Comparison of ENCODE assay signal across 8 cellular contexts in the genomic region with DNA sequence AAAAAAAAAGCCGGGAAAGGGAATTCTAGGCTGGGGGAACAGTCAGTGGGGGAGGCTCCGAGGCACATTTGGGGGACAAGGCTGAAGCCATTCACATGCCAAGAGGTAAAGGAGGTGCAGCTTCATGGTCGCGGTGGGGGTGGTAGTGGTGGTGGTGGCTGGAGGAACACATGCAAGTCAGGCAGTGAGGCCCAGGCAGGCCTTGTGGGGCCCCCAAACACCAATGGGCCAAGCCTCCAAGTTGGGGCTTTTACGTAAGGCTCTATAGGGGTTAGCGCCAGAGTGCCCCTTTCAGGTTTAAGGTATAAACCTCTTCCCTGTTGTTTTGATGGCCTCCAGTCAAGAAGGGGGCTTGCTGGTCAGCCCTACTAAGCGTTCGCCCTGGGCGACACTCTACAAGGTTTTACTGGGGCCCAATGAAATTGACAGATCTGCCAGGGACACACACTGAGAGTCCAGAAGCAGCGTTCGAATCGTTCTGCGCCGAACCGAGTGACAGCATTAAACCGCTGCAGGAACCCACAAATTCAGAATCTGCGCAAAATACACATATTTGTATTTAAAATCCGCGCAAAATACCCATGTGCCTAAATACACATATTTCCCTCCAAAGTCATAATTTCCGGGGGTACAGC. TPM values are rescaled to one million over a fixed set of nuclear protein-coding genes. Genes with fewer than 3 reads are reported as not detected.
DNase-seq lines count a peak whose midpoint lies in the region; ATAC-seq and TF ChIP-seq lines count a peak whose summit lies in the region.

No MANE protein-coding gene starts in this region.

- H4K91ac ChIP-seq in neuronal stem cell (ENCODE audit: low read depth, low read length, poor library complexity) = no peak overlapping the region

- no peak overlapping the region for H4K8ac ChIP-seq in neuronal stem cell (ENCODE audit: low read depth, low read length)

- H3K9ac ChIP-seq in neuronal stem cell (ENCODE audit: low read depth, low read length, poor library complexity) = peak overlapping the region; percentile 99

- no peak overlapping the region for H2BK12ac ChIP-seq in neuronal stem cell (ENCODE audit: low read length)

- no peaks in the 10 kb centered on the region for H3K27me3 Mint-ChIP-seq in CD4-positive, alpha-beta T cell
- H3K27me3 Mint-ChIP-seq in endothelial cell (ENCODE audit: unreplicated experiment) = peaks cover 11% of the 10 kb centered on the region

- CTCF ChIA-PET in CD4-positive, alpha-beta T cell (lab: Charles Lee) = interaction anchor here (1.1 to 4.2 kb wide), 14 partner anchors 8 to 266 kb away, joined by 3 to 59 read pairs (median 5); partner anchors contain the start of genes CDC25B, CENPB and SPEF1
- CTCF ChIA-PET in OCI-LY7 (lab: Charles Lee; ENCODE audit: unreplicated experiment) = interaction anchor here (1.0 to 2.5 kb wide), 3 partner anchors 17 to 33 kb away, joined by 3 to 9 read pairs (median 4); partner anchors contain the start of gene CENPB
- CTCF ChIA-PET in HEK293T (lab: Yijun Ruan, JAX) = interaction anchor here (0.7 to 1.9 kb wide), 6 partner anchors 14 to 78 kb away, joined by 3 to 9 read pairs (median 4); partner anchors contain the start of genes CDC25B and CENPB

- H3K18ac ChIP-seq in neuronal stem cell (ENCODE audit: low read length) = peak overlapping the region; percentile 1

- no peaks in the 10 kb centered on the region for H3K9me2 ChIP-seq in OCI-LY7 (ENCODE audit: insufficient read depth, low read length)

- DNase-seq in CD4-positive, alpha-beta T cell = no peak
- DNase-seq in OCI-LY7 (ENCODE audit: low spot score) = peak; percentile 47
- no peak for DNase-seq in endothelial cell (ENCODE audit: low spot score)
- DNase-seq in neuronal stem cell (ENCODE audit: low spot score) = no peak
- DNase-seq in hepatic stellate cell (ENCODE audit: low spot score) = no peak
- no peak for DNase-seq in HEK293T (ENCODE audit: extremely low spot score)
- no peak for DNase-seq in DMS 273 treated with DMSO at 0.1 percent for 48 hours (lab: John Stamatoyannopoulos, UW)

- TF ChIP-seq CTCF in CD4-positive, alpha-beta T cell (IDR thresholded peaks at IDR 0.05) = no peak
- TF ChIP-seq CTCF in OCI-LY7 (conservative IDR thresholded peaks at IDR 0.05; ENCODE audit: low read length) (no peak), endothelial cell (IDR thresholded peaks at IDR 0.05; ENCODE audit: unreplicated experiment) (no peak)

- H3K4me3 ChIP-seq in OCI-LY7 (ENCODE audit: low read depth, low read length, poor library complexity, severe bottlenecking) (peak overlapping the region; percentile 91), neuronal stem cell (ENCODE audit: low read length in 2 of 2) (peak overlapping the region; percentile 94 to 99)

- WGBS in neuronal stem cell (ENCODE audit: extremely low coverage in 2 of 2, insufficient read length in 2 of 2, insufficient replicate concordance in 1 of 2), 2 donors = no CpG with 5 or more reads among the region's 20 CpGs

- H3K9me3 ChIP-seq in CD4-positive, alpha-beta T cell (ENCODE audit: control insufficient read depth, low read length) = no peaks in the 10 kb centered on the region
- H3K9me3 ChIP-seq in OCI-LY7 (ENCODE audit: low read length) (no peaks in the 10 kb centered on the region), neuronal stem cell (replicated peaks in 1 of 2; ENCODE audit: control insufficient read depth in 2 of 2, insufficient read depth in 1 of 2, low read depth in 1 of 2, low read length in 2 of 2) (no peaks in the 10 kb centered on the region)

- BruUV-seq in OCI-LY7 (replicated peaks; lab: Mats Ljungman, UMichigan) = no TSS peak

- H3K4me1 Mint-ChIP-seq in CD4-positive, alpha-beta T cell (ENCODE audit: low read depth) = peaks cover 52% of the 10 kb centered on the region
- peaks cover 18% of the 10 kb centered on the region for H3K4me1 Mint-ChIP-seq in endothelial cell (ENCODE audit: unreplicated experiment)

- H3K27ac ChIP-seq in CD4-positive, alpha-beta T cell (ENCODE audit: low read depth, low read length) = peak overlapping the region; percentile 93
- H3K27ac ChIP-seq in OCI-LY7 (ENCODE audit: low read depth, low read length, poor library complexity, severe bottlenecking) (peak overlapping the region; percentile 70), neuronal stem cell (replicated peaks; ENCODE audit: low read length) (peak overlapping the region; percentile 96)

- peak overlapping the region; percentile 100 for H3K23ac ChIP-seq in neuronal stem cell (ENCODE audit: low read depth, low read length, poor library complexity)

- intact Hi-C loops in CD4-positive, alpha-beta T cell (cut with DNase I, micrococcal nuclease) = loop anchor here (1.0 to 5.0 kb wide), 7 partner anchors 8 to 69 kb away; partner anchors contain the start of genes CENPB (in 1 of the 2) and PANK2 (in 1 of the 2)
- intact Hi-C loops in OCI-LY7 (cut with micrococcal nuclease; ENCODE audit: unreplicated experiment) = loop anchor here (1.0 kb wide), 3 partner anchors 23 to 32 kb away; partner anchors contain the start of genes CDC25B and MAVS

- H3K79me1 ChIP-seq in neuronal stem cell (ENCODE audit: low read depth, low read length) = peaks cover 3% of the 10 kb centered on the region

- H3K79me2 ChIP-seq in OCI-LY7 (ENCODE audit: insufficient read depth, low read depth, low read length) = peaks cover 9% of the 10 kb centered on the region; the same call in 1 of the 2 replicates

- peaks cover 37% of the 10 kb centered on the region for H3K4me1 ChIP-seq in OCI-LY7 (ENCODE audit: insufficient read depth, low read length, poor library complexity, severe bottlenecking)
- H3K4me1 ChIP-seq in neuronal stem cell (ENCODE audit: control insufficient read depth in 2 of 2, insufficient read depth in 1 of 2, low read depth in 1 of 2, low read length in 2 of 2) = peaks cover 7 to 11% of the 10 kb centered on the region in 2 donors

- no peaks in the 10 kb centered on the region for H3K9me3 Mint-ChIP-seq in CD4-positive, alpha-beta T cell
- H3K9me3 Mint-ChIP-seq in endothelial cell (ENCODE audit: unreplicated experiment) = no peaks in the 10 kb centered on the region

- no peaks in the 10 kb centered on the region for H4K20me1 ChIP-seq in OCI-LY7 (ENCODE audit: insufficient read depth, low read length)

- no peak overlapping the region for H3K4ac ChIP-seq in neuronal stem cell (ENCODE audit: low read length)

- H3K36me3 Mint-ChIP-seq in CD4-positive, alpha-beta T cell (ENCODE audit: low read depth) = peaks cover 29% of the 10 kb centered on the region
- peaks cover 4% of the 10 kb centered on the region for H3K36me3 Mint-ChIP-seq in endothelial cell (ENCODE audit: low read depth, unreplicated experiment)

- H3K27me3 ChIP-seq in CD4-positive, alpha-beta T cell (ENCODE audit: control insufficient read depth, insufficient read depth, low read length) = no peaks in the 10 kb centered on the region
- no peaks in the 10 kb centered on the region for H3K27me3 ChIP-seq in neuronal stem cell (ENCODE audit: control insufficient read depth in 3 of 3, insufficient read depth in 3 of 3, low read depth in 1 of 3, low read length in 3 of 3)

- H2BK120ac ChIP-seq in neuronal stem cell (ENCODE audit: low read depth, low read length) = no peak overlapping the region

- H2BK15ac ChIP-seq in neuronal stem cell (ENCODE audit: low read length) = no peak overlapping the region

- peak overlapping the region; percentile 99 for H3K27ac Mint-ChIP-seq in CD4-positive, alpha-beta T cell
- H3K27ac Mint-ChIP-seq in endothelial cell (ENCODE audit: unreplicated experiment) = peak overlapping the region; percentile 74

- H3K14ac ChIP-seq in neuronal stem cell (ENCODE audit: low read length) = no peak overlapping the region

- peak overlapping the region; percentile 99 for H3K4me2 ChIP-seq in OCI-LY7 (ENCODE audit: low read length)
- peak overlapping the region; percentile 60 for H3K4me2 ChIP-seq in neuronal stem cell (ENCODE audit: insufficient read depth, low read length, poor library complexity, severe bottlenecking)

- H2AK5ac ChIP-seq in neuronal stem cell (ENCODE audit: low read depth, low read length) = peak overlapping the region; percentile 67

- peak overlapping the region; percentile 78 for H3K4me3 Mint-ChIP-seq in CD4-positive, alpha-beta T cell
- peak overlapping the region; percentile 77 for H3K4me3 Mint-ChIP-seq in endothelial cell (ENCODE audit: unreplicated experiment)

- H2AFZ ChIP-seq in OCI-LY7 (ENCODE audit: low read length) (peak overlapping the region; percentile 94; the same call in 1 of the 2 replicates), neuronal stem cell (ENCODE audit: low read length) (peak overlapping the region; percentile 100)

- POLR2A ChIA-PET in CD4-positive, alpha-beta T cell (lab: Charles Lee) = interaction anchor here (1.1 to 4.5 kb wide), 12 partner anchors 8 to 266 kb away, joined by 3 to 75 read pairs (median 14); partner anchors contain the start of genes ADISSP, CDC25B, CENPB and SPEF1
- POLR2A ChIA-PET in OCI-LY7 (lab: Charles Lee) (interaction anchor here (0.6 to 2.5 kb wide), 7 partner anchors 19 to 664 kb away, joined by 3 to 16 read pairs (median 4); partner anchors contain the start of genes ADISSP and CENPB), HEK293T (lab: Yijun Ruan, JAX) (interaction anchor here (0.7 to 3.9 kb wide), 13 partner anchors 10 to 228 kb away, joined by 3 to 47 read pairs (median 8); partner anchors contain the start of genes ADISSP, CDC25B, CENPB and SPEF1)

- ATAC-seq in CD4-positive, alpha-beta T cell (ENCODE audit: poor library complexity) = no peak
- no peak for ATAC-seq in HG03521 (IDR thresholded peaks at IDR 0.05; ENCODE audit: unreplicated experiment)

- H3K36me3 ChIP-seq in OCI-LY7 (ENCODE audit: insufficient read depth, low read length) (peaks cover 13% of the 10 kb centered on the region; the same call in 1 of the 2 replicates), neuronal stem cell (replicated peaks in 1 of 2; ENCODE audit: control insufficient read depth in 2 of 2, insufficient read depth in 2 of 2, low read length in 2 of 2) (peaks cover 6 to 24% of the 10 kb centered on the region in 2 donors)

- H2BK5ac ChIP-seq in neuronal stem cell (ENCODE audit: low read length) = no peak overlapping the region

RNA-seq across cellular contexts. Expression of gene AP5S1, which starts 0.8 kb away (rescaled TPM):
- 1 to 10 TPM; 6.0 TPM for total RNA-seq in CD4-positive, alpha-beta T cell
- total RNA-seq in OCI-LY7 (2014; rRNA removed; shearing (Covaris generic)) = 6.2 and 9.8 TPM in 2 replicates
- total RNA-seq in OCI-LY7 (2022) (9.9 and 12.1 TPM in 2 replicates), endothelial cell (ENCODE audit: unreplicated experiment) (9.9 TPM)
- 1.3 TPM for polyA plus RNA-seq in neuronal stem cell (2013, experiment 1 of 2)
- 1.3 TPM for polyA plus RNA-seq in neuronal stem cell (2013, experiment 2 of 2)

RNA-seq across cellular contexts. Expression of gene CDC25B, which starts 23.4 kb away (rescaled TPM):
- 100 to 1,000 TPM; 144 TPM for total RNA-seq in CD4-positive, alpha-beta T cell
- total RNA-seq in OCI-LY7 (2014; rRNA removed; shearing (Covaris generic)) = 86.1 and 89.2 TPM in 2 replicates
- 119 and 147 TPM in 2 replicates for total RNA-seq in OCI-LY7 (2022)
- total RNA-seq in endothelial cell (ENCODE audit: unreplicated experiment) = 10.4 TPM
- 31.6 TPM for polyA plus RNA-seq in neuronal stem cell (2013, experiment 1 of 2)
- polyA plus RNA-seq in neuronal stem cell (2013, experiment 2 of 2) = 31.4 TPM

RNA-seq across cellular contexts. Expression of gene MAVS, which starts 27.1 kb away (rescaled TPM):
- 10 to 100 TPM; 13.6 to 14.7 TPM for total RNA-seq in CD4-positive, alpha-beta T cell
- 15.3 and 19.8 TPM in 2 replicates for total RNA-seq in OCI-LY7 (2014; rRNA removed; shearing (Covaris generic))
- total RNA-seq in OCI-LY7 (2022) (35.5 and 37.2 TPM in 2 replicates), endothelial cell (ENCODE audit: unreplicated experiment) (111 TPM)
- 11.2 TPM for polyA plus RNA-seq in neuronal stem cell (2013, experiment 1 of 2)
- 11.6 TPM for polyA plus RNA-seq in neuronal stem cell (2013, experiment 2 of 2)

RNA-seq across cellular contexts. Expression of gene CENPB, which starts 33.0 kb away (rescaled TPM):
- total RNA-seq in CD4-positive, alpha-beta T cell = 10 to 100 TPM; 25.1 to 25.3 TPM
- total RNA-seq in OCI-LY7 (2014; rRNA removed; shearing (Covaris generic)) = 32.5 and 39.1 TPM in 2 replicates
- total RNA-seq in OCI-LY7 (2022) (31.2 and 34.8 TPM in 2 replicates), endothelial cell (ENCODE audit: unreplicated experiment) (57.9 TPM)
- polyA plus RNA-seq in neuronal stem cell (2013, experiment 1 of 2) = 21.7 TPM
- polyA plus RNA-seq in neuronal stem cell (2013, experiment 2 of 2) = 21.0 TPM

RNA-seq across cellular contexts. Expression of gene SPEF1, which starts 38.3 kb away (rescaled TPM):
- not detected for total RNA-seq in CD4-positive, alpha-beta T cell
- 0.09 and 0.10 TPM in 2 replicates for total RNA-seq in OCI-LY7 (2014; rRNA removed; shearing (Covaris generic))
- total RNA-seq in OCI-LY7 (2022) (0.27 TPM in 1 of 2 replicates, not detected in the other), endothelial cell (ENCODE audit: unreplicated experiment) (0.23 TPM)
- 0.13 TPM for polyA plus RNA-seq in neuronal stem cell (2013, experiment 1 of 2)
- 0.21 TPM for polyA plus RNA-seq in neuronal stem cell (2013, experiment 2 of 2)
